ENCODE assay signal across 10 cellular contexts in genomic region chr12:131103614-131104463, GRCh38.
A peak's percentile ranks its signal among the peaks of the same experiment; 100 is the strongest.
DNase-seq lines count a peak whose midpoint lies in the region; ATAC-seq and TF ChIP-seq lines count a peak whose summit lies in the region.
"Had no signal": no experiment of that assay in that cellular context is flagged by ENCODE, and none has a peak within 500 bp of the region (broad histone marks: within the 10 kb centered on the region; RNA-seq: fewer than 3 reads in every experiment).

No MANE protein-coding gene starts in this region.

- no peak overlapping the region for H3K27ac ChIP-seq in GM23338 (ENCODE audit: low read depth)
- H3K27ac ChIP-seq in sigmoid colon: no peak overlapping the region
- no peak overlapping the region for H3K27ac ChIP-seq in prostate gland

- H2AFZ ChIP-seq in GM23338: peak overlapping the region; percentile 80

- H3K9me2 ChIP-seq in GM23338 (ENCODE audit: insufficient read depth): peaks cover 6% of the 10 kb centered on the region

- H3K36me3 Mint-ChIP-seq in GM23338 (ENCODE audit: low read depth) (no peaks in the 10 kb centered on the region), chondrocyte (ENCODE audit: low read depth) (no peaks in the 10 kb centered on the region), progenitor cell of endocrine pancreas (ENCODE audit: insufficient read depth) (no peaks in the 10 kb centered on the region)

- H3K9me3 ChIP-seq in sigmoid colon (no peaks in the 10 kb centered on the region), prostate gland (no peaks in the 10 kb centered on the region)

- TF ChIP-seq EP300 in sigmoid colon (IDR thresholded peaks at IDR 0.05): no peak

- no peaks in the 10 kb centered on the region for H3K4me1 ChIP-seq in GM23338 (ENCODE audit: insufficient read depth)
- peaks cover 0 to 12% (median 7%) of the 10 kb centered on the region in 4 donors for H3K4me1 ChIP-seq in sigmoid colon
- H3K4me1 ChIP-seq in prostate gland (replicated peaks): no peaks in the 10 kb centered on the region

- no peak for TF ChIP-seq POLR2A in sigmoid colon (IDR thresholded peaks at IDR 0.05)
- no peak for TF ChIP-seq POLR2A in prostate gland (IDR thresholded peaks at IDR 0.05)

- WGBS in sigmoid colon, 2 donors: 87% methylated on average over 35 of the region's 35 CpGs
- WGBS in prostate gland: 84% methylated on average over 35 of the region's 35 CpGs

- H3F3A ChIP-seq in GM23338 (replicated peaks; ENCODE audit: low read depth): no peaks in the 10 kb centered on the region

- H3K27me3 ChIP-seq in GM23338 (ENCODE audit: insufficient read depth) (no peaks in the 10 kb centered on the region), sigmoid colon (no peaks in the 10 kb centered on the region), prostate gland (replicated peaks; ENCODE audit: insufficient read depth) (no peaks in the 10 kb centered on the region)

- no peak overlapping the region for H3K4me2 ChIP-seq in GM23338

- TF ChIP-seq CTCF in GM23338 (conservative IDR thresholded peaks at IDR 0.05; ENCODE audit: low read depth in 2 of 2) (0 out of 4 replicates have a peak, but pooled peaks of 1 of the 2 experiments have one; percentile 2), chondrocyte (IDR thresholded peaks at IDR 0.05) (no peak), sigmoid colon (IDR thresholded peaks at IDR 0.05) (no peak), prostate gland (IDR thresholded peaks at IDR 0.05) (no peak), progenitor cell of endocrine pancreas (IDR thresholded peaks at IDR 0.05; ENCODE audit: unreplicated experiment) (no peak)

- H3K27ac Mint-ChIP-seq in GM23338 (no peak overlapping the region), chondrocyte (ENCODE audit: unreplicated experiment) (no peak overlapping the region), progenitor cell of endocrine pancreas (no peak overlapping the region)
- H3K27ac Mint-ChIP-seq: activated T-helper 17 cell treated with anti-CD3 and anti-CD28 coated beads, Interleukin-2, amount 50 U/mL, for 72 hours had no signal

- H3K9me3 Mint-ChIP-seq in GM23338 (no peaks in the 10 kb centered on the region), chondrocyte (ENCODE audit: low read depth) (no peaks in the 10 kb centered on the region), progenitor cell of endocrine pancreas (ENCODE audit: low read depth) (no peaks in the 10 kb centered on the region)
- H3K9me3 Mint-ChIP-seq: activated CD8-positive, alpha-beta T cell treated with anti-CD3 and anti-CD28 coated beads for 36 hours; activated T-helper 17 cell treated with anti-CD3 and anti-CD28 coated beads, Interleukin-2, amount 50 U/mL, for 72 hours had no signal

- H3K4me3 Mint-ChIP-seq in GM23338: no peak overlapping the region
- H3K4me3 Mint-ChIP-seq in chondrocyte (ENCODE audit: unreplicated experiment): no peak overlapping the region
- no peak overlapping the region for H3K4me3 Mint-ChIP-seq in progenitor cell of endocrine pancreas (ENCODE audit: low read depth)
- H3K4me3 Mint-ChIP-seq: activated CD8-positive, alpha-beta T cell treated with anti-CD3 and anti-CD28 coated beads for 36 hours had no signal

- H3K27me3 Mint-ChIP-seq in GM23338 (ENCODE audit: insufficient read depth, low read depth, poor library complexity) (peaks cover 5% of the 10 kb centered on the region), chondrocyte (ENCODE audit: low read depth) (peaks cover 14% of the 10 kb centered on the region), progenitor cell of endocrine pancreas (peaks cover 8% of the 10 kb centered on the region)
- H3K27me3 Mint-ChIP-seq: activated T-helper 17 cell treated with anti-CD3 and anti-CD28 coated beads, Interleukin-2, amount 50 U/mL, for 72 hours had no signal

- H3K4me3 ChIP-seq in GM23338 (no peak overlapping the region), sigmoid colon (no peak overlapping the region), prostate gland (no peak overlapping the region)

- intact Hi-C loops in sigmoid colon (cut with DNase I) (loop anchor here (10.0 kb wide), 2 partner anchors 189 to 731 kb away; no protein-coding TSS in a partner anchor), prostate gland (cut with DNase I) (loop anchor here (10.0 kb wide), 1 partner anchor 731 kb away; no protein-coding TSS in a partner anchor)

- no peaks in the 10 kb centered on the region for H4K20me1 ChIP-seq in GM23338 (replicated peaks; ENCODE audit: insufficient read depth)

- no peaks in the 10 kb centered on the region for H3K36me3 ChIP-seq in GM23338 (ENCODE audit: insufficient read depth)
- H3K36me3 ChIP-seq in sigmoid colon: no peaks in the 10 kb centered on the region
- no peaks in the 10 kb centered on the region for H3K36me3 ChIP-seq in prostate gland

- H3K79me2 ChIP-seq in GM23338 (replicated peaks; ENCODE audit: insufficient read depth): no peaks in the 10 kb centered on the region

- ATAC-seq in GM23338 (peak; percentile 15), GM21528 (IDR thresholded peaks at IDR 0.05; ENCODE audit: low FRiP score, unreplicated experiment) (no peak)

- no peaks in the 10 kb centered on the region for H3K4me1 Mint-ChIP-seq in GM23338
- H3K4me1 Mint-ChIP-seq in chondrocyte (ENCODE audit: low read depth): peaks cover 2% of the 10 kb centered on the region
- no peaks in the 10 kb centered on the region for H3K4me1 Mint-ChIP-seq in progenitor cell of endocrine pancreas (ENCODE audit: low read depth)

- DNase-seq in GM23338 (ENCODE audit: low spot score): no peak
- DNase-seq in chondrocyte (ENCODE audit: low spot score): peak; percentile 79
- DNase-seq in left kidney (ENCODE audit: low read depth, low spot score): peak; percentile 69
- DNase-seq in sigmoid colon: peak; percentile 66
- DNase-seq in prostate gland (ENCODE audit: low spot score): no peak
- DNase-seq in progenitor cell of endocrine pancreas (ENCODE audit: low spot score, unreplicated experiment): no peak
- no peak for DNase-seq in NCI-H146 treated with DMSO at 0.1 percent for 48 hours (lab: John Stamatoyannopoulos, UW; ENCODE audit: unreplicated experiment)

TF ChIP-seq in GM23338, 12 proteins besides CTCF, POLR2A, EP300 and RAD21 (continues in another document):
- no peak for TF ChIP-seq ZNF462 (CRISPR knock-in tag; IDR thresholded peaks at IDR 0.05)
- no peak for TF ChIP-seq ZNF114 (CRISPR knock-in tag; IDR thresholded peaks at IDR 0.05)
- TF ChIP-seq CREB1 (CRISPR knock-in tag; IDR thresholded peaks at IDR 0.05; ENCODE audit: low read depth): no peak
- no peak for TF ChIP-seq EZH2 (IDR thresholded peaks at IDR 0.05; ENCODE audit: low read depth, unreplicated experiment)
- no peak for TF ChIP-seq ZNF331 (CRISPR knock-in tag; IDR thresholded peaks at IDR 0.05; ENCODE audit: low read depth)
- no peak for TF ChIP-seq STAT1 (IDR thresholded peaks at IDR 0.05; ENCODE audit: unreplicated experiment)

Comparison
In these comparisons a context has a peak if more than half of its experiments do, and no peak if none do; other contexts are left out.
1. DNase-seq: peak in chondrocyte (single experiment), left kidney (single experiment) and sigmoid colon (single experiment); none in GM23338 (single experiment), prostate gland (single experiment), progenitor cell of endocrine pancreas (single experiment) and NCI-H146 treated with DMSO at 0.1 percent for 48 hours (single experiment).